In genomic region chr1:152034654-152035405, GRCh38 we compare ENCODE assay signal across 8 cellular contexts. TPM values are rescaled to one million over a fixed set of nuclear protein-coding genes. Genes with fewer than 3 reads are reported as not detected.
DNase-seq lines count a peak whose midpoint lies in the region; ATAC-seq and TF ChIP-seq lines count a peak whose summit lies in the region.

No MANE protein-coding gene starts in this region.

- peak; percentile 81 for TF ChIP-seq CTCF in GM06990 (IDR thresholded peaks at IDR 0.05; ENCODE audit: insufficient read depth, low read length, poor library complexity, severe bottlenecking)

- peak; percentile 51 for ATAC-seq in HG02623 (IDR thresholded peaks at IDR 0.05; ENCODE audit: unreplicated experiment)
- peak; percentile 86 for ATAC-seq in effector memory CD8-positive, alpha-beta T cell (replicated peaks)
- ATAC-seq in stimulated activated naive CD8-positive, alpha-beta T cell treated with anti-CD3 and anti-CD28 coated beads, Interleukin-15, Interleukin-2, amounts not matched to agents 100 U/mL and 50 U/mL, for 24 hours, result peak; percentile 66

- H3K9me3 Mint-ChIP-seq in effector memory CD8-positive, alpha-beta T cell, result no peaks in the 10 kb centered on the region

- H3K4me3 ChIP-seq in GM06990 (replicated peaks; ENCODE audit: low read depth, low read length), result peak overlapping the region; percentile 75

- no peaks in the 10 kb centered on the region for H3K27me3 Mint-ChIP-seq in effector memory CD8-positive, alpha-beta T cell

- peak; percentile 60 for DNase-seq in GM06990 (ENCODE audit: extremely low read depth, insufficient read length)
- peak; percentile 93 for DNase-seq in NCI-H526 treated with DMSO at 0.1 percent for 48 hours (lab: John Stamatoyannopoulos, UW)
- peak; percentile 57 for DNase-seq in activated CD4-positive, alpha-beta T cell treated with anti-CD3 and anti-CD28 coated beads, Interleukin-2, amount 50 U/mL, for 1 hour
- peak; percentile 43 to 63 (median 46) for DNase-seq in effector memory CD8-positive, alpha-beta T cell
- DNase-seq in mucosa of gallbladder (ENCODE audit: low spot score), result peak; percentile 51
- peak; percentile 73 for DNase-seq in stimulated activated naive CD8-positive, alpha-beta T cell treated with anti-CD3 and anti-CD28 coated beads, Interleukin-15, Interleukin-2, amounts not matched to agents 100 U/mL and 50 U/mL, for 24 hours
- DNase-seq in pons (ENCODE audit: low spot score), result no peak

- H3K27ac Mint-ChIP-seq in effector memory CD8-positive, alpha-beta T cell, result peak overlapping the region; percentile 97

- H3K36me3 Mint-ChIP-seq in effector memory CD8-positive, alpha-beta T cell (ENCODE audit: insufficient read depth), result peaks cover 55% of the 10 kb centered on the region

- peaks cover 13% of the 10 kb centered on the region for H3K36me3 ChIP-seq in GM06990 (ENCODE audit: control insufficient read depth, insufficient read depth, low read length)

- peak overlapping the region; percentile 87 to 89 for H3K4me3 Mint-ChIP-seq in effector memory CD8-positive, alpha-beta T cell

- H3K4me1 Mint-ChIP-seq in effector memory CD8-positive, alpha-beta T cell (ENCODE audit: low read depth in 2 of 2), result peaks cover 21 to 30% of the 10 kb centered on the region in 2 donors

- no peaks in the 10 kb centered on the region for H3K27me3 ChIP-seq in GM06990 (replicated peaks; ENCODE audit: control insufficient read depth, insufficient read depth, low read length)

RNA-seq across cellular contexts. Expression of gene S100A11, which starts 2.0 kb away (rescaled TPM):
- 308 TPM for total RNA-seq in mucosa of gallbladder

RNA-seq across cellular contexts. Expression of gene S100A10, which starts 41.2 kb away (rescaled TPM):
- total RNA-seq in mucosa of gallbladder, result 212 TPM

RNA-seq across cellular contexts. Expression of gene TCHHL1, which starts 54.0 kb away (rescaled TPM):
- not detected for total RNA-seq in mucosa of gallbladder
